Comparison of ENCODE assay signal across 23 cellular contexts in genomic region chr4:5809216-5809776, GRCh38.
"Had no signal": no experiment of that assay in that cellular context is flagged by ENCODE, and none has a peak within 500 bp of the region (broad histone marks: within the 10 kb centered on the region; RNA-seq: fewer than 3 reads in every experiment).

No MANE protein-coding gene starts in this region.

- H3K27ac Mint-ChIP-seq: activated B cell treated with CpG ODN at 0.5 μM for 24 hours; activated CD4-positive, alpha-beta T cell treated with anti-CD3 and anti-CD28 coated beads for 36 hours; activated naive CD8-positive, alpha-beta T cell; activated T-cell treated with anti-CD3 and anti-CD28 coated beads, Interleukin-2, amount 50 U/mL, for 24 hours; activated T-helper 2 cell treated with anti-CD3 and anti-CD28 coated beads, Interferon-gamma antibody, Interleukin-2, Interleukin-4, amounts not matched to agents 10 μg/mL and 5 μg/mL and 100 μg/mL, durations not matched to agents 14 hours and 24 hours and 36 hours; dendritic cell treated with granulocyte-macrophage colony-stimulating factor and Interleukin-4, amounts not matched to agents 40 ng/mL and 50 ng/mL, for 4 days; naive thymus-derived CD8-positive, alpha-beta T cell; stimulated activated effector memory CD8-positive, alpha-beta T cell treated with anti-CD3 and anti-CD28 coated beads, Interleukin-12 subunit alpha, Interleukin-12 subunit beta, amount 100 ng/mL, for 72 hours; stimulated activated naive CD8-positive, alpha-beta T cell treated with anti-CD3 and anti-CD28 coated beads, Interleukin-15, amount 100 ng/mL, for 72 hours had no signal

- H3K4me3 Mint-ChIP-seq: activated B cell treated with CpG ODN at 0.5 μM for 24 hours; activated CD4-positive, alpha-beta T cell treated with anti-CD3 and anti-CD28 coated beads for 36 hours; activated naive CD8-positive, alpha-beta T cell; activated T-cell treated with anti-CD3 and anti-CD28 coated beads, Interleukin-2, amount 50 U/mL, for 24 hours; dendritic cell treated with granulocyte-macrophage colony-stimulating factor and Interleukin-4, amounts not matched to agents 40 ng/mL and 50 ng/mL, for 4 days; naive thymus-derived CD8-positive, alpha-beta T cell; stimulated activated effector memory CD8-positive, alpha-beta T cell treated with anti-CD3 and anti-CD28 coated beads, Interleukin-12 subunit alpha, Interleukin-12 subunit beta, amount 100 ng/mL, for 72 hours; stimulated activated naive CD8-positive, alpha-beta T cell treated with anti-CD3 and anti-CD28 coated beads, Interleukin-15, amount 100 ng/mL, for 72 hours had no signal

- H3K27me3 Mint-ChIP-seq: activated B cell treated with CpG ODN at 0.5 μM for 24 hours; activated CD4-positive, alpha-beta T cell treated with anti-CD3 and anti-CD28 coated beads for 36 hours; activated naive CD8-positive, alpha-beta T cell; activated T-cell treated with anti-CD3 and anti-CD28 coated beads, Interleukin-2, amount 50 U/mL, for 24 hours; dendritic cell treated with granulocyte-macrophage colony-stimulating factor and Interleukin-4, amounts not matched to agents 40 ng/mL and 50 ng/mL, for 4 days; stimulated activated naive CD8-positive, alpha-beta T cell treated with anti-CD3 and anti-CD28 coated beads, Interleukin-15, amount 100 ng/mL, for 72 hours had no signal

- H3K9me3 ChIP-seq: body of pancreas, prostate gland had no signal

- H3K27me3 ChIP-seq: body of pancreas, tibial artery had no signal

- H3K4me3 ChIP-seq: body of pancreas, lung, prostate gland, tibial artery had no signal

- DNase-seq: activated B cell treated with CpG ODN at 0.5 μM for 24 hours; activated CD4-positive, alpha-beta T cell treated with anti-CD3 and anti-CD28 coated beads for 36 hours; activated CD4-positive, alpha-beta T cell treated with anti-CD3 and anti-CD28 coated beads, Interleukin-2, amount 50 U/mL, for 4 hours; activated CD8-positive, alpha-beta memory T cell treated with anti-CD3 and anti-CD28 coated beads for 24 hours; activated CD8-positive, alpha-beta memory T cell treated with anti-CD3 and anti-CD28 coated beads, Interleukin-2, amount 50 U/mL, for 4 hours; activated naive CD4-positive, alpha-beta T cell; activated T-cell treated with anti-CD3 and anti-CD28 coated beads, Interleukin-2, amount 50 U/mL, for 24 hours; amniotic stem cell; body of pancreas; effector CD8-positive, alpha-beta T cell; erythroblast; kidney; naive thymus-derived CD8-positive, alpha-beta T cell; stimulated activated CD4-positive, alpha-beta T cell treated with anti-CD3 and anti-CD28 coated beads, Interleukin-1b, Interleukin-23, amount 100 ng/mL, for 48 hours; stimulated activated naive CD8-positive, alpha-beta T cell treated with anti-CD3 and anti-CD28 coated beads, Interleukin-15, amount 100 ng/mL, for 72 hours; T-helper 9 cell had no signal

- H3K36me3 Mint-ChIP-seq: activated naive CD8-positive, alpha-beta T cell; naive thymus-derived CD8-positive, alpha-beta T cell; stimulated activated effector memory CD8-positive, alpha-beta T cell treated with anti-CD3 and anti-CD28 coated beads, Interleukin-12 subunit alpha, Interleukin-12 subunit beta, amount 100 ng/mL, for 72 hours had no signal

- H3K27ac ChIP-seq: body of pancreas, prostate gland, tibial artery had no signal

- H3K4me1 ChIP-seq: body of pancreas, prostate gland, tibial artery had no signal

- H3K9me3 Mint-ChIP-seq: activated B cell treated with CpG ODN at 0.5 μM for 24 hours; activated T-helper 2 cell treated with anti-CD3 and anti-CD28 coated beads, Interferon-gamma antibody, Interleukin-2, Interleukin-4, amounts not matched to agents 10 μg/mL and 5 μg/mL and 100 μg/mL, durations not matched to agents 14 hours and 24 hours and 36 hours; dendritic cell treated with granulocyte-macrophage colony-stimulating factor and Interleukin-4, amounts not matched to agents 40 ng/mL and 50 ng/mL, for 4 days; stimulated activated effector memory CD8-positive, alpha-beta T cell treated with anti-CD3 and anti-CD28 coated beads, Interleukin-12 subunit alpha, Interleukin-12 subunit beta, amount 100 ng/mL, for 72 hours; stimulated activated naive CD8-positive, alpha-beta T cell treated with anti-CD3 and anti-CD28 coated beads, Interleukin-15, amount 100 ng/mL, for 72 hours had no signal

- H3K4me1 Mint-ChIP-seq: activated B cell treated with CpG ODN at 0.5 μM for 24 hours; activated CD4-positive, alpha-beta T cell treated with anti-CD3 and anti-CD28 coated beads for 36 hours; naive thymus-derived CD8-positive, alpha-beta T cell; stimulated activated effector memory CD8-positive, alpha-beta T cell treated with anti-CD3 and anti-CD28 coated beads, Interleukin-12 subunit alpha, Interleukin-12 subunit beta, amount 100 ng/mL, for 72 hours; stimulated activated naive CD8-positive, alpha-beta T cell treated with anti-CD3 and anti-CD28 coated beads, Interleukin-15, amount 100 ng/mL, for 72 hours had no signal

- ATAC-seq: body of pancreas; naive thymus-derived CD8-positive, alpha-beta T cell; stimulated activated effector memory CD8-positive, alpha-beta T cell treated with anti-CD3 and anti-CD28 coated beads, Interleukin-12 subunit alpha, Interleukin-12 subunit beta, amount 100 ng/mL, for 72 hours; stimulated activated naive CD8-positive, alpha-beta T cell treated with anti-CD3 and anti-CD28 coated beads, Interleukin-15, amount 100 ng/mL, for 72 hours had no signal
